ENCODE assay signal across 1 cellular context in the genomic region with DNA sequence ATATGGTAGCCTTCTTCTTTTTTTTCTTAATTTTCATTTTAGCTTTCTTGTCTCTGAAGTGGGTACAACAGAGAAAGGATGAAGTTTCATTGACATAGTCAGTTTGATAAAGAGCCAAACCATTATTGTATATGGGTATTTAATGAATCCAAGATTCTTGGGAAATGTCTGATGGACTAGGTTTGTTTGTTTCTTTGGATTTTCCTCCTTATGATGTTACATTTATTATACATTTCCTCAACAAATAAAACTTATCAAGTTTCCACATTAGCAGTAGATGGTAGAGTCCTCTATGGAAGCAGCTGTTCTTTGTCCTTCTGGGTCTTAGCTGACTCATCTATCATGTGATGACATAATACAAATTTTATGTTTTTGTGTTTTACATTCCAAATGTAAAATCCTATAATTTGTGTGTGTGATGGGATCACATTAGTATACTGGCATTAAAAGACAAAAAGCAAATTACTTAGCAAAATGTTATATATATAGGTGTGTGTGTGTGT.
TF ChIP-seq lines count a peak whose summit lies in the region.

No MANE protein-coding gene starts in this region.

TF ChIP-seq in endothelial cell of umbilical vein, 7 proteins besides CTCF, POLR2A, EP300 and RAD21:
- TF ChIP-seq FOS (IDR thresholded peaks at IDR 0.05; ENCODE audit: borderline replicate concordance, insufficient read depth, low read length) (peak; percentile 25), EZH2 (IDR thresholded peaks at IDR 0.05; ENCODE audit: borderline replicate concordance, low read depth, low read length, severe bottlenecking) (no peak)
